ENCODE assay signal across 27 cellular contexts in genomic region chr1:178502856-178503255, GRCh38. TPM values are rescaled to one million over a fixed set of nuclear protein-coding genes. Genes with fewer than 3 reads are reported as not detected.
"Had no signal": no experiment of that assay in that cellular context is flagged by ENCODE, and none has a peak within 500 bp of the region (broad histone marks: within the 10 kb centered on the region; RNA-seq: fewer than 3 reads in every experiment).

No MANE protein-coding gene starts in this region.

- H3K36me3 Mint-ChIP-seq: naive B cell; naive thymus-derived CD8-positive, alpha-beta T cell; stimulated activated memory B cell treated with anti-CD40 and anti-IgM and Interleukin-4, amounts not matched to agents 10 μg/mL and 1 μg/mL and 100 μg/mL, for 72 hours had no signal

- H3K9me3 Mint-ChIP-seq: naive B cell; naive thymus-derived CD8-positive, alpha-beta T cell; nephron progenitor cell; neural crest cell; stimulated activated memory B cell treated with anti-CD40 and anti-IgM and Interleukin-4, amounts not matched to agents 10 μg/mL and 1 μg/mL and 100 μg/mL, for 72 hours; stimulated activated naive CD8-positive, alpha-beta T cell treated with anti-CD3 and anti-CD28 coated beads, Interleukin-15, amount 100 ng/mL, for 72 hours had no signal

- H3K27ac Mint-ChIP-seq: naive B cell; naive thymus-derived CD8-positive, alpha-beta T cell; nephron progenitor cell; progenitor cell of endocrine pancreas; stimulated activated memory B cell treated with anti-CD40 and anti-IgM and Interleukin-4, amounts not matched to agents 10 μg/mL and 1 μg/mL and 100 μg/mL, for 72 hours; stimulated activated naive CD8-positive, alpha-beta T cell treated with anti-CD3 and anti-CD28 coated beads, Interleukin-15, amount 100 ng/mL, for 72 hours had no signal

- DNase-seq: naive B cell; naive thymus-derived CD8-positive, alpha-beta T cell; nephron progenitor cell; occipital lobe; ovary; psoas muscle; right cardiac atrium; right lobe of liver; stimulated activated CD4-positive, alpha-beta T cell treated with anti-CD3 and anti-CD28 coated beads, Interleukin-15, amount 100 ng/mL, for 24 hours; stimulated activated CD4-positive, alpha-beta T cell treated with anti-CD3 and anti-CD28 coated beads, Interleukin-2, amount 100 ng/mL, for 24 hours; stimulated activated CD4-positive, alpha-beta T cell treated with anti-CD3 and anti-CD28 coated beads, Interleukin-2, amount 100 ng/mL, for 48 hours; stimulated activated CD4-positive, alpha-beta T cell treated with anti-CD3 and anti-CD28 coated beads, Interleukin-4, amount 100 ng/mL, for 4 hours; stimulated activated CD8-positive, alpha-beta memory T cell treated with anti-CD3 and anti-CD28 coated beads, Interleukin-4, amount 100 ng/mL, for 48 hours; stimulated activated naive CD4-positive, alpha-beta T cell; stimulated activated naive CD8-positive, alpha-beta T cell treated with anti-CD3 and anti-CD28 coated beads, Interleukin-15, amount 100 ng/mL, for 72 hours; stimulated activated naive CD8-positive, alpha-beta T cell treated with anti-CD3 and anti-CD28 coated beads, Interleukin-15, Interleukin-2, amounts not matched to agents 100 U/mL and 50 U/mL, for 24 hours; substantia nigra; upper lobe of left lung had no signal

- H3K4me1 Mint-ChIP-seq: naive thymus-derived CD8-positive, alpha-beta T cell; stimulated activated memory B cell treated with anti-CD40 and anti-IgM and Interleukin-4, amounts not matched to agents 10 μg/mL and 1 μg/mL and 100 μg/mL, for 72 hours; stimulated activated naive CD8-positive, alpha-beta T cell treated with anti-CD3 and anti-CD28 coated beads, Interleukin-15, amount 100 ng/mL, for 72 hours had no signal

- H3K4me3 Mint-ChIP-seq: naive B cell; naive thymus-derived CD8-positive, alpha-beta T cell; nephron progenitor cell; neural crest cell; stimulated activated memory B cell treated with anti-CD40 and anti-IgM and Interleukin-4, amounts not matched to agents 10 μg/mL and 1 μg/mL and 100 μg/mL, for 72 hours; stimulated activated naive CD8-positive, alpha-beta T cell treated with anti-CD3 and anti-CD28 coated beads, Interleukin-15, amount 100 ng/mL, for 72 hours had no signal

- ATAC-seq: naive thymus-derived CD8-positive, alpha-beta T cell; psoas muscle; right cardiac atrium; right lobe of liver; stimulated activated memory B cell treated with anti-CD40 and anti-IgM and Interleukin-4, amounts not matched to agents 10 μg/mL and 1 μg/mL and 100 μg/mL, for 72 hours; stimulated activated naive CD8-positive, alpha-beta T cell treated with anti-CD3 and anti-CD28 coated beads, Interleukin-15, amount 100 ng/mL, for 72 hours; stimulated activated naive CD8-positive, alpha-beta T cell treated with anti-CD3 and anti-CD28 coated beads, Interleukin-15, Interleukin-2, amounts not matched to agents 100 U/mL and 50 U/mL, for 24 hours had no signal

RNA-seq across cellular contexts. Expression of gene CLEC20A, which starts 6.1 kb away (rescaled TPM):
- total RNA-seq: myocyte, neural crest cell, occipital lobe, ovary, progenitor cell of endocrine pancreas, renal cortical epithelial cell, right lobe of liver, suprapubic skin, upper lobe of left lung, ureter, vagina had no signal

RNA-seq across cellular contexts. Expression of gene TEX35, which starts 10.1 kb away (rescaled TPM):
- total RNA-seq: myocyte; naive thymus-derived CD8-positive, alpha-beta T cell; neural crest cell; occipital lobe; osteoblast; ovary; progenitor cell of endocrine pancreas; psoas muscle; renal cortical epithelial cell; right lobe of liver; upper lobe of left lung; ureter; vagina had no signal
